13 cellular contexts compared by ENCODE assay signal in the genomic region with DNA sequence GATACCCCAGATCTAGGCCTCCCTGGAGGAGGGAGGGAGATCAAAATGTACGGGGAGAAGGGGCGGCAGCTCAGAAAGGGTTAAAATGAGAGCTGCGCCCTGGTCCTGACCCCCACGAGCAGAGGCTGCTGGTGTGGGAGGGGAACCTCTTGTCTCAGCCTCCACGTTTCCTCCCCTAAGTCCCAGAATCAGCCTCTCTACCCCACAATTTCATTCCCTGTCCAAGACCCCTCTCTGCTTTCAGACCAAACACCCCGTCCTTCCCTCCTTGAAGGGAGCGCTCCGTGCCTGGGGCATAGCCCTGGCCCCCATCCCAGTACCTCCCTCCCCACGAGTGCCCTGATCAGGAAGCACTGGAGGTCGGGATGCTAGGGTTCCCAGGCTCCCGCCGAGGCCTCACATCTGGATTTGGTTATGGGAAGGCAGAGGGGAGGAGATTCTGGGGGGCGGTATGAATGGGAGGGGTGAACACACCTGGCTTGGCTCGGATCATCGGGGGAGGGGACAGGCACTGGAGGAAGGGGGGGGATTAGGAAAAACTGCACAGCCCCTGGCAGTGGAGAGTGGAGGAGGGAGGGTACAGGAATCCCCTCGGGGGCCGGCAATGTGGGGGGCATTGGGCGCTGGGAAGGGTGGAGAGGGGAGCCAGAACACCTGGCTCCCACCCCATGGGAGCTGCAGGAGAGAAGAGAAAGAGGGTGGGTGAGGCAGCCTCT. TPM values are rescaled to one million over a fixed set of nuclear protein-coding genes. Genes with fewer than 3 reads are reported as not detected.
DNase-seq lines count a peak whose midpoint lies in the region; ATAC-seq, FAIRE-seq and TF ChIP-seq lines count a peak whose summit lies in the region.
"Had no signal": no experiment of that assay in that cellular context is flagged by ENCODE, and none has a peak within 500 bp of the region (broad histone marks: within the 10 kb centered on the region; RNA-seq: fewer than 3 reads in every experiment).

No MANE protein-coding gene starts in this region.

- H3K18ac ChIP-seq in H1 (ENCODE audit: extremely low read depth, low read length) (no peak overlapping the region), mesendoderm (ENCODE audit: low read length) (no peak overlapping the region)

- H3K56ac ChIP-seq in H1 (replicated peaks; ENCODE audit: insufficient read length, low read depth, low read length) (no peak overlapping the region), mesendoderm (ENCODE audit: low read length) (peak overlapping the region; percentile 88)

- in situ Hi-C loops in transverse colon (cut with MboI; ENCODE audit: low pct_ligation_motif_present in 1 of 4, low pct_unique_long_range_greater_than_20kb in 1 of 4, low sequenced_read_pairs in 3 of 4), result no loop called here
- in situ Hi-C loops in ACHN (cut with HindIII; ENCODE audit: low pct_ligation_motif_present, low pct_unique_long_range_greater_than_20kb, low sequenced_read_pairs), result loop anchor here (25.0 kb wide), 1 partner anchor 112 kb away; the partner anchor contains the start of genes EPO and POP7

- peaks cover 15% of the 10 kb centered on the region; the same call in 1 of the 2 replicates for H3K23me2 ChIP-seq in H1 (ENCODE audit: low read depth, low read length)

- peaks cover 17% of the 10 kb centered on the region for H3K4me1 Mint-ChIP-seq in activated T-cell treated with anti-CD3 and anti-CD28 coated beads, Interleukin-2, amount 50 U/mL, for 4 hours (ENCODE audit: low read depth)

- H3K23ac ChIP-seq in H1 (ENCODE audit: insufficient read length), result no peak overlapping the region
- H3K23ac ChIP-seq in mesendoderm (ENCODE audit: low read length), result peak overlapping the region; percentile 80

- no peak for TF ChIP-seq RAD21 in H1 (IDR thresholded peaks at IDR 0.05 in 1 of 2, conservative IDR thresholded peaks at IDR 0.05 in 1 of 2; ENCODE audit: low read depth in 2 of 2, low read length in 2 of 2)

- TF ChIP-seq CTCF in H1 (IDR thresholded peaks at IDR 0.05; ENCODE audit: control extremely low read depth in 1 of 3, insufficient read depth in 1 of 3, low read depth in 1 of 3, low read length in 3 of 3), result no peak
- no peak for TF ChIP-seq CTCF in transverse colon (IDR thresholded peaks at IDR 0.05)

- H3K36me3 Mint-ChIP-seq in activated T-cell treated with anti-CD3 and anti-CD28 coated beads, Interleukin-2, amount 50 U/mL, for 4 hours (ENCODE audit: insufficient read depth), result no peaks in the 10 kb centered on the region
- H3K36me3 Mint-ChIP-seq: stimulated activated effector memory CD8-positive, alpha-beta T cell treated with anti-CD3 and anti-CD28 coated beads, Interleukin-12 subunit alpha, Interleukin-12 subunit beta, amount 100 ng/mL, for 72 hours had no signal

- POLR2A ChIA-PET in H1 (lab: Charles Lee; ENCODE audit: partially characterized antibody), result interaction anchor here (1.1 to 6.5 kb wide), 9 partner anchors 8 to 120 kb away, joined by 3 to 76 read pairs (median 5); partner anchors contain the start of genes POP7, SLC12A9 and SRRT

- H2BK120ac ChIP-seq in H1 (replicated peaks; ENCODE audit: low read depth, low read length), result no peak overlapping the region
- H2BK120ac ChIP-seq in mesendoderm (ENCODE audit: low read depth, low read length), result no peak overlapping the region

- WGBS in H1 (ENCODE audit: extremely low coverage in 1 of 2, insufficient coverage in 1 of 2, insufficient read length in 1 of 2, insufficient replicate concordance in 2 of 2, low coverage in 1 of 2, low lambda C conversion rate in 2 of 2, missing lambda C conversion rate in 1 of 2), 2 experiments, result 89% methylated on average over 10 of the region's 18 CpGs; no CpG with 5 or more reads in 1 of the 2 experiments
- no CpG with 5 or more reads among the region's 18 CpGs for WGBS in mesendoderm (ENCODE audit: extremely low coverage, insufficient coverage, low lambda C conversion rate)
- WGBS in transverse colon (ENCODE audit: low coverage in 1 of 2), 2 donors, result 39% methylated on average over 18 of the region's 18 CpGs; no CpG with 5 or more reads in 1 of the 2 donors

- H3K79me2 ChIP-seq in H1 (ENCODE audit: control insufficient read depth in 1 of 2, insufficient read depth in 2 of 2, low read length in 2 of 2) (peaks cover 7 to 38% of the 10 kb centered on the region in 2 experiments), mesendoderm (ENCODE audit: control insufficient read depth, insufficient read depth, low read length) (peaks cover 43% of the 10 kb centered on the region)

- DNase-seq in HuH-7.5 (ENCODE audit: low spot score), result peak; percentile 3
- DNase-seq in H1 (ENCODE audit: low read depth in 1 of 2, low spot score in 2 of 2), result no peak
- no peak for DNase-seq in mesendoderm
- no peak for DNase-seq in transverse colon
- DNase-seq in activated T-cell treated with anti-CD3 and anti-CD28 coated beads, Interleukin-2, amount 50 U/mL, for 4 hours, result no peak
- DNase-seq in C1 segment of cervical spinal cord (lab: John Stamatoyannopoulos, UW), result no peak
- no peak for DNase-seq in ACHN
- DNase-seq: activated CD8-positive, alpha-beta memory T cell treated with anti-CD3 and anti-CD28 coated beads for 24 hours; GDM1; NCI-H2107; SJCRH30 had no signal

- H3K4me1 ChIP-seq in H1 (replicated peaks in 1 of 4; ENCODE audit: control insufficient read depth in 3 of 4, insufficient read depth in 4 of 4, low read length in 3 of 4) (peaks cover 0 to 13% (median 10%) of the 10 kb centered on the region in 4 experiments; a peak in 6 of 7 replicates), mesendoderm (ENCODE audit: control insufficient read depth, low read depth, low read length) (peaks cover 2% of the 10 kb centered on the region), transverse colon (peaks cover 0 to 39% (median 34%) of the 10 kb centered on the region in 4 donors)

- TF ChIP-seq POLR2A in H1 (IDR thresholded peaks at IDR 0.05; ENCODE audit: control extremely low read depth in 1 of 2, low read depth in 2 of 2, low read length in 2 of 2) (no peak), transverse colon (IDR thresholded peaks at IDR 0.05) (no peak)

- H3K27me3 Mint-ChIP-seq in activated T-cell treated with anti-CD3 and anti-CD28 coated beads, Interleukin-2, amount 50 U/mL, for 4 hours (ENCODE audit: low read depth), result peaks cover 41% of the 10 kb centered on the region

- H4K20me1 ChIP-seq in H1 (replicated peaks in 1 of 2; ENCODE audit: control insufficient read depth in 1 of 2, insufficient read depth in 2 of 2, low read length in 2 of 2), result peaks cover 14 to 25% of the 10 kb centered on the region in 2 experiments

- H3K27ac ChIP-seq in H1 (ENCODE audit: low read depth, low read length) (no peak overlapping the region), mesendoderm (ENCODE audit: low read depth, low read length) (no peak overlapping the region), transverse colon (peak overlapping the region; percentile 81 to 94 (median 90))
- H3K27ac ChIP-seq: cardiac muscle cell, SJCRH30 had no signal

- CTCF ChIA-PET in H1 (lab: Charles Lee; ENCODE audit: partially characterized antibody), result interaction anchor here (0.6 to 5.2 kb wide), 9 partner anchors 9 to 119 kb away, joined by 3 to 48 read pairs (median 5); partner anchors contain the start of genes POP7 and SLC12A9

- H3K9ac ChIP-seq in H1 (replicated peaks in 1 of 4; ENCODE audit: extremely low read depth in 1 of 4, low read depth in 3 of 4, low read length in 3 of 4) (no peak overlapping the region), mesendoderm (ENCODE audit: low read length) (peak overlapping the region; percentile 86)

- H3K36me3 ChIP-seq in H1 (ENCODE audit: control insufficient read depth in 2 of 4, insufficient read depth in 4 of 4, low read length in 3 of 4), result peaks cover 23 to 41% (median 34%) of the 10 kb centered on the region in 4 experiments; a peak in 7 of 8 replicates
- peaks cover 31% of the 10 kb centered on the region for H3K36me3 ChIP-seq in mesendoderm (ENCODE audit: control insufficient read depth, insufficient read depth, low read length)
- peaks cover 0 to 24% (median 3%) of the 10 kb centered on the region in 4 donors for H3K36me3 ChIP-seq in transverse colon

- H4K91ac ChIP-seq in H1 (replicated peaks; ENCODE audit: insufficient read length, low read length), result no peak overlapping the region

- H2BK5ac ChIP-seq in H1 (ENCODE audit: low read depth, low read length), result 0 out of 2 replicates have a peak overlapping the region, but pooled peaks have one; percentile 35
- H2BK5ac ChIP-seq in mesendoderm (ENCODE audit: low read length), result no peak overlapping the region

- FAIRE-seq in H1 (lab: Jason Lieb, UNC), result no peak

- 0 out of 2 replicates have a peak overlapping the region, but pooled peaks have one; percentile 27 for H2BK12ac ChIP-seq in H1 (ENCODE audit: low read depth, low read length)

- intact Hi-C loops in transverse colon (cut with DNase I; ENCODE audit: low total_unique reads), result no loop called here

- peaks cover 5% of the 10 kb centered on the region; the same call in 1 of the 2 replicates for H3K79me1 ChIP-seq in H1 (ENCODE audit: low read depth, low read length)
- H3K79me1 ChIP-seq in mesendoderm (ENCODE audit: low read length), result peaks cover 29% of the 10 kb centered on the region

- H4K5ac ChIP-seq in H1 (ENCODE audit: insufficient read length, low read depth, low read length) (no peak overlapping the region), mesendoderm (ENCODE audit: low read length) (no peak overlapping the region)

- no peak overlapping the region for H2AK5ac ChIP-seq in H1 (ENCODE audit: low read depth, low read length)
- no peak overlapping the region for H2AK5ac ChIP-seq in mesendoderm (ENCODE audit: low read length)

- no peak overlapping the region for H3K4ac ChIP-seq in H1 (replicated peaks; ENCODE audit: insufficient read length, low read depth, low read length)
- no peak overlapping the region for H3K4ac ChIP-seq in mesendoderm (ENCODE audit: low read depth, low read length)

- peak overlapping the region; percentile 88 to 100 (median 92); a peak in 5 of 8 replicates for H3K4me3 ChIP-seq in H1 (ENCODE audit: extremely low read depth in 1 of 4, insufficient read depth in 2 of 4, low read depth in 3 of 4, low read length in 4 of 4)
- peak overlapping the region; percentile 97 for H3K4me3 ChIP-seq in mesendoderm (ENCODE audit: low read length)
- peak overlapping the region in 3 of 4 donors; percentile 62 to 85 (median 81) for H3K4me3 ChIP-seq in transverse colon
- H3K4me3 ChIP-seq: SJCRH30 had no signal

- no peaks in the 10 kb centered on the region for H3K9me3 Mint-ChIP-seq in activated T-cell treated with anti-CD3 and anti-CD28 coated beads, Interleukin-2, amount 50 U/mL, for 4 hours
- H3K9me3 Mint-ChIP-seq: stimulated activated effector memory CD8-positive, alpha-beta T cell treated with anti-CD3 and anti-CD28 coated beads, Interleukin-12 subunit alpha, Interleukin-12 subunit beta, amount 100 ng/mL, for 72 hours had no signal

- H2BK15ac ChIP-seq in H1 (ENCODE audit: low read length), result no peak overlapping the region
- no peak overlapping the region for H2BK15ac ChIP-seq in mesendoderm (replicated peaks; ENCODE audit: low read depth)

- no peak overlapping the region for H3K14ac ChIP-seq in H1 (ENCODE audit: insufficient read length)

- H3K9me3 ChIP-seq in H1 (ENCODE audit: insufficient read depth in 2 of 2, low read depth in 1 of 2, low read length in 1 of 2) (no peaks in the 10 kb centered on the region), transverse colon (no peaks in the 10 kb centered on the region)
- H3K9me3 ChIP-seq: SJCRH30 had no signal

- H3K4me2 ChIP-seq in H1 (ENCODE audit: insufficient read depth in 1 of 2, low read depth in 2 of 2, low read length in 2 of 2) (peak overlapping the region; percentile 90 to 92), mesendoderm (ENCODE audit: low read length) (peak overlapping the region; percentile 87)

- H3K4me3 Mint-ChIP-seq in activated T-cell treated with anti-CD3 and anti-CD28 coated beads, Interleukin-2, amount 50 U/mL, for 4 hours, result no peak overlapping the region
- H3K4me3 Mint-ChIP-seq: stimulated activated effector memory CD8-positive, alpha-beta T cell treated with anti-CD3 and anti-CD28 coated beads, Interleukin-12 subunit alpha, Interleukin-12 subunit beta, amount 100 ng/mL, for 72 hours had no signal

- no peak for ATAC-seq in activated T-cell treated with anti-CD3 and anti-CD28 coated beads, Interleukin-2, amount 50 U/mL, for 4 hours
- ATAC-seq: stimulated activated effector memory CD8-positive, alpha-beta T cell treated with anti-CD3 and anti-CD28 coated beads, Interleukin-12 subunit alpha, Interleukin-12 subunit beta, amount 100 ng/mL, for 72 hours had no signal

- no peak overlapping the region; the same call in 1 of the 2 replicates for H4K8ac ChIP-seq in H1 (ENCODE audit: extremely low read depth, insufficient read depth, low read length)
- no peak overlapping the region for H4K8ac ChIP-seq in mesendoderm (ENCODE audit: low read depth, low read length)

- TF ChIP-seq EP300 in H1 (IDR thresholded peaks at IDR 0.05; ENCODE audit: borderline replicate concordance in 1 of 2, low read depth in 2 of 2, low read length in 2 of 2) (no peak), transverse colon (IDR thresholded peaks at IDR 0.05; ENCODE audit: low read depth) (no peak)

- no peaks in the 10 kb centered on the region for H3K27me3 ChIP-seq in H1 (replicated peaks in 1 of 4; ENCODE audit: control insufficient read depth in 3 of 4, extremely low read depth in 1 of 4, insufficient read depth in 3 of 4, low read length in 3 of 4)
- H3K27me3 ChIP-seq in mesendoderm (ENCODE audit: insufficient read depth, low read length, poor library complexity), result no peaks in the 10 kb centered on the region
- H3K27me3 ChIP-seq in transverse colon, result peaks cover 14% of the 10 kb centered on the region
- H3K27me3 ChIP-seq: cardiac muscle cell, SJCRH30 had no signal

- H2BK20ac ChIP-seq in H1 (ENCODE audit: low read length), result no peak overlapping the region

- no peak overlapping the region for H2AFZ ChIP-seq in H1 (ENCODE audit: low read length)

RNA-seq across cellular contexts. Expression of gene EPHB4, which starts 2.7 kb away (rescaled TPM):
- 113 and 122 TPM in 2 replicates for total RNA-seq in H1 (2021; fragmentation: NEBNext Ultra II Directional; extraction: Animal tissue kit (Norgen Biotek cat#: 25700))
- polyA plus RNA-seq in H1 (2011; rRNA removed), result 85.0 and 141 TPM in 2 replicates
- polyA plus RNA-seq in H1 (2011; cell fraction: cytosol; rRNA removed), result 99.8 TPM
- 125 TPM for polyA plus RNA-seq in H1 (2011; cell fraction: nucleus; rRNA removed)
- polyA plus RNA-seq in H1 (2012, experiment 1 of 2), result 87.6 to 114 TPM (median 107 TPM) in 4 replicates
- polyA plus RNA-seq in H1 (2012, experiment 2 of 2), result 115 TPM
- polyA plus RNA-seq in H1 (2013, experiment 1 of 2), result 95.4 TPM
- polyA plus RNA-seq in H1 (2013, experiment 2 of 2), result 95.7 TPM
- 97.8 and 111 TPM in 2 replicates for polyA minus RNA-seq in H1 (2011; rRNA and poly(A)+ RNA removed)
- polyA minus RNA-seq in H1 (2011; cell fraction: cytosol; rRNA and poly(A)+ RNA removed), result 105 TPM
- 57.6 TPM for polyA minus RNA-seq in H1 (2011; cell fraction: nucleus; rRNA and poly(A)+ RNA removed)
- 64.2 TPM for polyA plus RNA-seq in mesendoderm (2013, experiment 1 of 2)
- polyA plus RNA-seq in mesendoderm (2013, experiment 2 of 2), result 64.1 TPM
- 10 to 100 TPM; 23.2 to 95.5 (median 43.5) TPM for total RNA-seq in transverse colon
- 1 to 10 TPM; 1.5 to 3.9 (median 2.6) TPM for total RNA-seq in activated T-cell treated with anti-CD3 and anti-CD28 coated beads, Interleukin-2, amount 50 U/mL, for 4 hours

RNA-seq across cellular contexts. Expression of gene SLC12A9, which starts 27.9 kb away (rescaled TPM):
- total RNA-seq in H1 (2021; fragmentation: NEBNext Ultra II Directional; extraction: Animal tissue kit (Norgen Biotek cat#: 25700)), result 40.1 and 40.7 TPM in 2 replicates
- polyA plus RNA-seq in H1 (2011; rRNA removed), result 31.4 and 54.0 TPM in 2 replicates
- polyA plus RNA-seq in H1 (2011; cell fraction: cytosol; rRNA removed), result 28.5 TPM
- polyA plus RNA-seq in H1 (2011; cell fraction: nucleus; rRNA removed), result 74.3 TPM
- 25.4 to 35.3 TPM (median 33.8 TPM) in 4 replicates for polyA plus RNA-seq in H1 (2012, experiment 1 of 2)
- polyA plus RNA-seq in H1 (2012, experiment 2 of 2), result 27.5 TPM
- polyA plus RNA-seq in H1 (2013, experiment 1 of 2), result 33.2 TPM
- 32.9 TPM for polyA plus RNA-seq in H1 (2013, experiment 2 of 2)
- 13.1 and 22.4 TPM in 2 replicates for polyA minus RNA-seq in H1 (2011; rRNA and poly(A)+ RNA removed)
- polyA minus RNA-seq in H1 (2011; cell fraction: cytosol; rRNA and poly(A)+ RNA removed), result 13.4 TPM
- 13.4 TPM for polyA minus RNA-seq in H1 (2011; cell fraction: nucleus; rRNA and poly(A)+ RNA removed)
- 16.0 TPM for polyA plus RNA-seq in mesendoderm (2013, experiment 1 of 2)
- 16.1 TPM for polyA plus RNA-seq in mesendoderm (2013, experiment 2 of 2)
- 10 to 100 TPM; 21.0 to 46.2 (median 23.1) TPM for total RNA-seq in transverse colon
- 10 to 100 TPM; 22.9 to 31.7 (median 29.6) TPM for total RNA-seq in activated T-cell treated with anti-CD3 and anti-CD28 coated beads, Interleukin-2, amount 50 U/mL, for 4 hours

RNA-seq across cellular contexts. Expression of gene TRIP6, which starts 42.5 kb away (rescaled TPM):
- total RNA-seq in H1 (2021; fragmentation: NEBNext Ultra II Directional; extraction: Animal tissue kit (Norgen Biotek cat#: 25700)), result 103 and 109 TPM in 2 replicates
- 88.4 and 112 TPM in 2 replicates for polyA plus RNA-seq in H1 (2011; rRNA removed)
- polyA plus RNA-seq in H1 (2011; cell fraction: cytosol; rRNA removed), result 112 TPM
- polyA plus RNA-seq in H1 (2011; cell fraction: nucleus; rRNA removed), result 145 TPM
- 85.3 to 128 TPM (median 117 TPM) in 4 replicates for polyA plus RNA-seq in H1 (2012, experiment 1 of 2)
- polyA plus RNA-seq in H1 (2012, experiment 2 of 2), result 101 TPM
- 56.2 TPM for polyA plus RNA-seq in H1 (2013, experiment 1 of 2)
- polyA plus RNA-seq in H1 (2013, experiment 2 of 2), result 51.7 TPM
- 34.4 and 35.9 TPM in 2 replicates for polyA minus RNA-seq in H1 (2011; rRNA and poly(A)+ RNA removed)
- polyA minus RNA-seq in H1 (2011; cell fraction: cytosol; rRNA and poly(A)+ RNA removed), result 43.7 TPM
- polyA minus RNA-seq in H1 (2011; cell fraction: nucleus; rRNA and poly(A)+ RNA removed), result 36.9 TPM
- polyA plus RNA-seq in mesendoderm (2013, experiment 1 of 2), result 84.1 TPM
- 85.5 TPM for polyA plus RNA-seq in mesendoderm (2013, experiment 2 of 2)
- 10 to 100 TPM; 10.9 to 24.3 (median 21.2) TPM for total RNA-seq in transverse colon
- 10 to 100 TPM; 44.9 to 47.7 (median 45.4) TPM for total RNA-seq in activated T-cell treated with anti-CD3 and anti-CD28 coated beads, Interleukin-2, amount 50 U/mL, for 4 hours

RNA-seq across cellular contexts. Expression of gene SRRT, which starts 50.2 kb away (rescaled TPM):
- total RNA-seq in H1 (2021; fragmentation: NEBNext Ultra II Directional; extraction: Animal tissue kit (Norgen Biotek cat#: 25700)), result 237 and 239 TPM in 2 replicates
- polyA plus RNA-seq in H1 (2011; rRNA removed), result 66.7 and 103 TPM in 2 replicates
- polyA plus RNA-seq in H1 (2011; cell fraction: cytosol; rRNA removed), result 78.5 TPM
- polyA plus RNA-seq in H1 (2011; cell fraction: nucleus; rRNA removed), result 456 TPM
- 212 to 245 TPM (median 235 TPM) in 4 replicates for polyA plus RNA-seq in H1 (2012, experiment 1 of 2)
- 131 TPM for polyA plus RNA-seq in H1 (2012, experiment 2 of 2)
- polyA plus RNA-seq in H1 (2013, experiment 1 of 2), result 167 TPM
- 144 TPM for polyA plus RNA-seq in H1 (2013, experiment 2 of 2)
- polyA minus RNA-seq in H1 (2011; rRNA and poly(A)+ RNA removed), result 44.1 and 59.4 TPM in 2 replicates
- 112 TPM for polyA minus RNA-seq in H1 (2011; cell fraction: cytosol; rRNA and poly(A)+ RNA removed)
- polyA minus RNA-seq in H1 (2011; cell fraction: nucleus; rRNA and poly(A)+ RNA removed), result 143 TPM
- polyA plus RNA-seq in mesendoderm (2013, experiment 1 of 2), result 168 TPM
- polyA plus RNA-seq in mesendoderm (2013, experiment 2 of 2), result 157 TPM
- 100 to 1,000 TPM in 2 of 4 donors, 10 to 100 TPM in 2; 64.6 to 217 (median 103) TPM for total RNA-seq in transverse colon
- total RNA-seq in activated T-cell treated with anti-CD3 and anti-CD28 coated beads, Interleukin-2, amount 50 U/mL, for 4 hours, result 100 to 1,000 TPM; 406 to 450 (median 436) TPM

Comparison
In these comparisons a context has a peak if more than half of its experiments do, and no peak if none do; other contexts are left out.
1. H3K27ac ChIP-seq: peak in transverse colon (4 of 4); none in H1 (single experiment) and mesendoderm (single experiment).
2. RNA of gene EPHB4, which starts 2.7 kb away (total RNA-seq): 113 to 122 TPM in H1 and 23.2 to 95.5 TPM in transverse colon; 1.5 to 3.9 TPM in activated T-cell treated with anti-CD3 and anti-CD28 coated beads, Interleukin-2, amount 50 U/mL, for 4 hours; every median in the first group is over 4 times any median in the second.
3. Peak in every context shown above with its lines, with median percentiles within 50 percentile points of each other: H3K4me3 ChIP-seq.